In the genomic region with DNA sequence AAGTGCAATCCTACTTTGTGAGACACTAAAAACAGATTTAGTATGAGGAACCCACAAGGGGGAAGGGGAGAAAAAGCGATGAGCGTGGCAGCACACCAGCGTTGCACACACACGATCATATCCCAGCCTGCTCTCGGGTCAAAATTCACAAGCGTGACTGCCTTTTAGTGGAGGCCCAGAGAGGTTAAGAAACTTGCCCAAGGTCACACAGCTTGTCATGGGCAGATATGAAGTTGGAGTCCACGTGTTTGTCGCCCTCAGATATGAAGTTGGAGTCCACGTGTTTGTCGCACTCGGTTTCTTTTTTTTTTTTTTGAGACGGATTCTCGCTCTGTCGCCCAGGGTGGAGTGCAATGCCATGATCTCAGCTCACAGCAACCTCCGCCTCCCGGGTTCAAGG, we compare ENCODE assay signal across 14 cellular contexts. TPM values are rescaled to one million over a fixed set of nuclear protein-coding genes. Genes with fewer than 3 reads are reported as not detected.
DNase-seq lines count a peak whose midpoint lies in the region; ATAC-seq and TF ChIP-seq lines count a peak whose summit lies in the region.
"Had no signal": no experiment of that assay in that cellular context is flagged by ENCODE, and none has a peak within 500 bp of the region (broad histone marks: within the 10 kb centered on the region; RNA-seq: fewer than 3 reads in every experiment).

No MANE protein-coding gene starts in this region.

- intact Hi-C loops in Right ventricle myocardium superior (cut with DNase I) (loop anchor here (10.0 kb wide), 1 partner anchor 260 kb away; no protein-coding TSS in a partner anchor), Right ventricle myocardium inferior (cut with DNase I) (loop anchor here (10.0 kb wide), 1 partner anchor 260 kb away; no protein-coding TSS in a partner anchor), natural killer cell (cut with micrococcal nuclease) (loop anchor here (5.0 kb wide), 1 partner anchor 913 kb away; a partner anchor contains a TSS), lower lobe of right lung (cut with DNase I) (no loop called here)

- H3K27me3 Mint-ChIP-seq in natural killer cell treated with Interleukin-12 subunit alpha and Interleukin-12 subunit beta and Interleukin-15 and Interleukin-18, amount 100 ng/mL, for 72 hours, result no peaks in the 10 kb centered on the region
- no peaks in the 10 kb centered on the region for H3K27me3 Mint-ChIP-seq in natural killer cell (ENCODE audit: low read depth in 2 of 2)
- H3K27me3 Mint-ChIP-seq: CD4-positive, CD25-positive, alpha-beta regulatory T cell; IgD-negative memory B cell had no signal

- no peaks in the 10 kb centered on the region for H3K27me3 ChIP-seq in lower lobe of right lung (ENCODE audit: low read depth)
- H3K27me3 ChIP-seq: BLaER1 treated with 17β-estradiol and CSF1 and Interleukin-3, amounts not matched to agents 10 nM and 100 nM had no signal

- no peak overlapping the region for H3K27ac Mint-ChIP-seq in natural killer cell treated with Interleukin-12 subunit alpha and Interleukin-12 subunit beta and Interleukin-15 and Interleukin-18, amount 100 ng/mL, for 72 hours
- no peak overlapping the region for H3K27ac Mint-ChIP-seq in natural killer cell
- H3K27ac Mint-ChIP-seq in activated naive CD4-positive, alpha-beta T cell treated with anti-CD3 and anti-CD28 coated beads, Interleukin-2, amount 50 U/mL, for 72 hours, result no peak overlapping the region
- H3K27ac Mint-ChIP-seq: CD4-positive, CD25-positive, alpha-beta regulatory T cell; GM23338; H9; IgD-negative memory B cell had no signal

- H3K27ac ChIP-seq in lower lobe of right lung, result no peak overlapping the region
- H3K27ac ChIP-seq: 22Rv1; BLaER1 treated with 17β-estradiol and CSF1 and Interleukin-3, amounts not matched to agents 10 nM and 100 nM had no signal

- H3K4me3 ChIP-seq in lower lobe of right lung, result no peak overlapping the region
- H3K4me3 ChIP-seq: BLaER1 treated with 17β-estradiol and CSF1 and Interleukin-3, amounts not matched to agents 10 nM and 100 nM; GM23338 had no signal

- no peaks in the 10 kb centered on the region for H3K9me3 Mint-ChIP-seq in natural killer cell treated with Interleukin-12 subunit alpha and Interleukin-12 subunit beta and Interleukin-15 and Interleukin-18, amount 100 ng/mL, for 72 hours
- H3K9me3 Mint-ChIP-seq in natural killer cell, result no peaks in the 10 kb centered on the region
- no peaks in the 10 kb centered on the region for H3K9me3 Mint-ChIP-seq in activated naive CD4-positive, alpha-beta T cell treated with anti-CD3 and anti-CD28 coated beads, Interleukin-2, amount 50 U/mL, for 72 hours
- H3K9me3 Mint-ChIP-seq: CD4-positive, CD25-positive, alpha-beta regulatory T cell; GM23338 had no signal

- peaks cover 5% of the 10 kb centered on the region for H3K4me1 ChIP-seq in lower lobe of right lung

- H3K36me3 Mint-ChIP-seq in natural killer cell treated with Interleukin-12 subunit alpha and Interleukin-12 subunit beta and Interleukin-15 and Interleukin-18, amount 100 ng/mL, for 72 hours, result peaks cover 8% of the 10 kb centered on the region
- peaks cover 22% of the 10 kb centered on the region for H3K36me3 Mint-ChIP-seq in natural killer cell
- H3K36me3 Mint-ChIP-seq in activated naive CD4-positive, alpha-beta T cell treated with anti-CD3 and anti-CD28 coated beads, Interleukin-2, amount 50 U/mL, for 72 hours, result peaks cover 0 to 9% of the 10 kb centered on the region in 2 donors

- no peak overlapping the region for H3K4me3 Mint-ChIP-seq in natural killer cell treated with Interleukin-12 subunit alpha and Interleukin-12 subunit beta and Interleukin-15 and Interleukin-18, amount 100 ng/mL, for 72 hours
- no peak overlapping the region for H3K4me3 Mint-ChIP-seq in natural killer cell
- H3K4me3 Mint-ChIP-seq: CD4-positive, CD25-positive, alpha-beta regulatory T cell; GM23338; H9 had no signal

- no peak for ATAC-seq in Right ventricle myocardium superior (ENCODE audit: poor library complexity)
- ATAC-seq in Right ventricle myocardium inferior, result no peak
- ATAC-seq in natural killer cell treated with Interleukin-12 subunit alpha and Interleukin-12 subunit beta and Interleukin-15 and Interleukin-18, amount 100 ng/mL, for 72 hours, result no peak
- no peak for ATAC-seq in natural killer cell
- no peak for ATAC-seq in lower lobe of right lung
- ATAC-seq in activated naive CD4-positive, alpha-beta T cell treated with anti-CD3 and anti-CD28 coated beads, Interleukin-2, amount 50 U/mL, for 72 hours, result no peak

- in situ Hi-C loops in KBM-7 (cut with MboI; ENCODE audit: low pct_unique_long_range_greater_than_20kb, low sequenced_read_pairs), result no loop called here

- H3K36me3 ChIP-seq in lower lobe of right lung, result peaks cover 68% of the 10 kb centered on the region

- H3K9me3 ChIP-seq in lower lobe of right lung, result no peaks in the 10 kb centered on the region
- H3K9me3 ChIP-seq: BLaER1 treated with 17β-estradiol and CSF1 and Interleukin-3, amounts not matched to agents 10 nM and 100 nM had no signal

- DNase-seq in Right ventricle myocardium superior, result peak; percentile 15
- no peak for DNase-seq in Right ventricle myocardium inferior (ENCODE audit: missing footprints)
- DNase-seq in natural killer cell treated with Interleukin-12 subunit alpha and Interleukin-12 subunit beta and Interleukin-15 and Interleukin-18, amount 100 ng/mL, for 72 hours (ENCODE audit: low spot score), result peak; percentile 39
- no peak for DNase-seq in natural killer cell
- peak; percentile 20 for DNase-seq in lower lobe of right lung
- no peak for DNase-seq in KBM-7
- no peak for DNase-seq in activated naive CD4-positive, alpha-beta T cell treated with anti-CD3 and anti-CD28 coated beads, Interleukin-2, amount 50 U/mL, for 72 hours (ENCODE audit: low spot score in 2 of 2)
- DNase-seq: CD4-positive, CD25-positive, alpha-beta regulatory T cell; GF-D8 had no signal

- TF ChIP-seq CTCF in natural killer cell (IDR thresholded peaks at IDR 0.05) (no peak), lower lobe of right lung (IDR thresholded peaks at IDR 0.05) (no peak)

- H3K4me1 Mint-ChIP-seq in natural killer cell treated with Interleukin-12 subunit alpha and Interleukin-12 subunit beta and Interleukin-15 and Interleukin-18, amount 100 ng/mL, for 72 hours (ENCODE audit: low read depth in 2 of 2), result peaks cover 0 to 5% of the 10 kb centered on the region in 2 donors
- peaks cover 5 to 8% of the 10 kb centered on the region in 2 donors for H3K4me1 Mint-ChIP-seq in natural killer cell
- H3K4me1 Mint-ChIP-seq: GM23338, H9, IgD-negative memory B cell had no signal

RNA-seq across cellular contexts. Expression of a gene that starts 58.3 kb away (rescaled TPM):
- total RNA-seq in Right ventricle myocardium superior, result 17.1 TPM
- 17.3 TPM for total RNA-seq in Right ventricle myocardium inferior
- 10 to 100 TPM; 12.7 to 19.8 TPM for total RNA-seq in natural killer cell treated with Interleukin-12 subunit alpha and Interleukin-12 subunit beta and Interleukin-15 and Interleukin-18, amount 100 ng/mL, for 72 hours
- 10 to 100 TPM in 1 of 3 donors, 1 to 10 TPM in 2; 7.8 to 11.3 (median 8.9) TPM for total RNA-seq in natural killer cell
- 9.1 TPM for total RNA-seq in lower lobe of right lung
- total RNA-seq in activated naive CD4-positive, alpha-beta T cell treated with anti-CD3 and anti-CD28 coated beads, Interleukin-2, amount 50 U/mL, for 72 hours, result 10 to 100 TPM in 1 of 2 donors, 1 to 10 TPM in 1; 2.4 to 10.0 TPM

Comparison
In these comparisons a context has a peak if more than half of its experiments do, and no peak if none do; other contexts are left out.
1. DNase-seq: peak in Right ventricle myocardium superior (single experiment), natural killer cell treated with Interleukin-12 subunit alpha and Interleukin-12 subunit beta and Interleukin-15 and Interleukin-18, amount 100 ng/mL, for 72 hours (single experiment) and lower lobe of right lung (single experiment); none in Right ventricle myocardium inferior (single experiment), natural killer cell (single experiment), KBM-7 (single experiment) and activated naive CD4-positive, alpha-beta T cell treated with anti-CD3 and anti-CD28 coated beads, Interleukin-2, amount 50 U/mL, for 72 hours (0 of 2).